Comparison of ENCODE assay signal across 13 cellular contexts in genomic region chr12:4449862-4450222, GRCh38. TPM values are rescaled to one million over a fixed set of nuclear protein-coding genes. Genes with fewer than 3 reads are reported as not detected.
DNase-seq lines count a peak whose midpoint lies in the region; ATAC-seq and TF ChIP-seq lines count a peak whose summit lies in the region.
"Had no signal": no experiment of that assay in that cellular context is flagged by ENCODE, and none has a peak within 500 bp of the region (broad histone marks: within the 10 kb centered on the region; RNA-seq: fewer than 3 reads in every experiment).

No MANE protein-coding gene starts in this region.

- H3K9ac ChIP-seq in NT2/D1 (ENCODE audit: insufficient read length, low read depth) (peak overlapping the region; percentile 21), iPS-15b (ENCODE audit: low read depth, low read length) (no peak overlapping the region)
- H3K9ac ChIP-seq: GM23248 had no signal

- peak; percentile 16 for DNase-seq in CD1c-positive myeloid dendritic cell (ENCODE audit: extremely low spot score)
- peak; percentile 11 for DNase-seq in HFF-Myc (ENCODE audit: extremely low read depth, low read depth)
- DNase-seq in NT2/D1 (ENCODE audit: low read depth, low spot score): no peak
- no peak for DNase-seq in DMS79 (lab: John Stamatoyannopoulos, UW)
- no peak for DNase-seq in hippocampal formation (lab: John Stamatoyannopoulos, UW)
- no peak for DNase-seq in dermis blood vessel endothelial cell
- DNase-seq: activated CD8-positive, alpha-beta T cell treated with anti-CD3 and anti-CD28 coated beads, Interleukin-2, amount 10 ng/mL, durations not matched to agents 7 days and 5 days; GM23248; NCI-H1048; stimulated activated naive CD8-positive, alpha-beta T cell treated with anti-CD3 and anti-CD28 coated beads, Interleukin-15, amount 100 ng/mL, for 72 hours had no signal

- no peaks in the 10 kb centered on the region for H3K27me3 ChIP-seq in NT2/D1 (ENCODE audit: insufficient read depth, insufficient read length)
- no peaks in the 10 kb centered on the region for H3K27me3 ChIP-seq in iPS-15b (ENCODE audit: control insufficient read depth, insufficient read depth, low read length)

- H3K4me1 ChIP-seq in NT2/D1 (ENCODE audit: insufficient read depth, insufficient read length): peaks cover 19% of the 10 kb centered on the region
- peaks cover 29% of the 10 kb centered on the region for H3K4me1 ChIP-seq in iPS-15b (ENCODE audit: control insufficient read depth, insufficient read depth, low read length)

- H3K9me3 ChIP-seq in NT2/D1 (ENCODE audit: insufficient read depth, low read length) (peaks cover 19% of the 10 kb centered on the region), iPS-15b (ENCODE audit: control insufficient read depth, insufficient read depth, low read length) (no peaks in the 10 kb centered on the region)

- TF ChIP-seq CTCF in HFF-Myc (IDR thresholded peaks at IDR 0.05; ENCODE audit: low read depth, low read length, missing control alignments): no peak

- no peak for ATAC-seq in HG02642 (IDR thresholded peaks at IDR 0.05; ENCODE audit: poor library complexity, unreplicated experiment)
- ATAC-seq: activated CD8-positive, alpha-beta T cell treated with anti-CD3 and anti-CD28 coated beads, Interleukin-2, amount 10 ng/mL, durations not matched to agents 7 days and 5 days; stimulated activated naive CD8-positive, alpha-beta T cell treated with anti-CD3 and anti-CD28 coated beads, Interleukin-15, amount 100 ng/mL, for 72 hours had no signal

- H3K36me3 ChIP-seq in NT2/D1 (ENCODE audit: insufficient read depth, insufficient read length, low read length) (no peaks in the 10 kb centered on the region), iPS-15b (ENCODE audit: control insufficient read depth, insufficient read depth, low read length) (no peaks in the 10 kb centered on the region)

- H3K4me3 ChIP-seq in HFF-Myc (replicated peaks; ENCODE audit: low read depth, low read length) (no peak overlapping the region), NT2/D1 (ENCODE audit: insufficient read length, low read depth) (no peak overlapping the region), iPS-15b (ENCODE audit: low read depth, low read length) (peak overlapping the region; percentile 10)
- H3K4me3 ChIP-seq: GM23248 had no signal

RNA-seq across cellular contexts. Expression of gene FGF6, which starts 4.2 kb away (rescaled TPM):
- total RNA-seq in dermis blood vessel endothelial cell: not detected in 2 replicates
- total RNA-seq: activated CD8-positive, alpha-beta T cell treated with anti-CD3 and anti-CD28 coated beads, Interleukin-2, amount 10 ng/mL, durations not matched to agents 7 days and 5 days; cardiac septum; GM23248 had no signal

Comparison
In these comparisons a context has a peak if more than half of its experiments do, and no peak if none do; other contexts are left out.
1. DNase-seq: peak in CD1c-positive myeloid dendritic cell (single experiment) and HFF-Myc (single experiment); none in NT2/D1 (single experiment), DMS79 (single experiment), hippocampal formation (0 of 2) and dermis blood vessel endothelial cell (single experiment).